In the genomic region with DNA sequence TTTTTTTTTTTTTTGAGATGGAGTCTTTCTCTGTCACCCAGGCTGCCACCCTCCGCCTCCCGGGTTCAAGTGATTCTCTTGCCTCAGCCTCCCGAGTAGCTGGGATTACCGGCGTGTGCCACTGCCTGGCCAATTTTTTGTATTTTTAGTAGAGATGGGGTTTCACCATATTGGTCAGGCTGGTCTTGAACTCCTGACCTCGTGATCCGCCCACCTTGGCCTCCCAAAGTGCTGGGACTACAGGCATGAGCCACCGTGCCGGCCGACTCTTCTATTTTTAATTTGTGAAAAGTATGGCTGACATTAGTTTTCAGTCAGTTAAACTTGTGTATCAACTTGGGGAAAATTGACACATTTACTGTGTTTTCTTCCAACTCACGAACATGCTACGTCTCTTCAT, we compare ENCODE assay signal across 3 cellular contexts. TPM values are rescaled to one million over a fixed set of nuclear protein-coding genes. Genes with fewer than 3 reads are reported as not detected.
"Had no signal": no experiment of that assay in that cellular context is flagged by ENCODE, and none has a peak within 500 bp of the region (broad histone marks: within the 10 kb centered on the region; RNA-seq: fewer than 3 reads in every experiment).

No MANE protein-coding gene starts in this region.

RNA-seq across cellular contexts. Expression of a gene that starts 53.6 kb away (rescaled TPM):
- total RNA-seq: LHCN-M2, M059J, NCI-H460 had no signal
